In the genomic region with DNA sequence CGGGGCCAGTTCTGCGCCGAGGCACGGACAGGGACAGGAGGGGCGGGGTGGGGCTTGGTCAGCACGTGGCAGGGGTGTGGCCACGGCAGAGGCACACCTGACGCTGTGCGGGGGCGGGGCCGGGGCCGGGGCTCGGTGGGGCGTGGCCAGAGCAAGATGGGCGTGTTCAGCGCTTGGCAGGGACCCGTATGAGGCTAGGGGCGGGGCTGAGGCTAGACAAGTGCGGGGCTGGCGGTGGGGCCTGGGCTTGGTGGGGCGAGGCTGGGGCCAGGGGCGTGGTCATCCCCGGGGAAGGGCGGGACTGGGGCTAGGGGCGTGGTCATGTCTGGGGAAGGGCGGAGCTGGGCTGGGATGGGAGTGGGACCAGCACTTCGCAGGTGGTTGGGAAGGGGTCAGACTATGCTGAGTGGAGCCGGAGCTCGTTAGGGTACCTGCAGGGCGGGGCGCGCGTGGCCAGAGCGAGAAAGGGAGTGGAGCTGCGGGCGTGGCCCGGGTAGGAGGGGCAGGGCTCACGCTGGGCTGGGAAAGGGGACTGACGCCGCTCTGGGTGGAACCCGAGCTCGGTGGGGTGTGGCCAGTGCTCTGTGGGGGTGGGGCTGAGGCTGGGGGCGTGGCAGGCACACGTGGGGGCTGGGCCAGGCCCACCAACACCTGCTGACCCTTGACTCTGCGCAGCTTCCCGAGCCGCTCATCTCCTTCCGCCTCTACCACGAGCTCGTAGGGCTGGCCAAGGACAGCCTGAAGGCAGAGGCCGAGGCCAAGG, we compare ENCODE assay signal across 1 cellular context.
TF ChIP-seq lines count a peak whose summit lies in the region.

No MANE protein-coding gene starts in this region.

TF ChIP-seq in endothelial cell of umbilical vein, 7 proteins besides CTCF, POLR2A, EP300 and RAD21:
- TF ChIP-seq POLR2AphosphoS5 (IDR thresholded peaks at IDR 0.05; ENCODE audit: insufficient read depth, low read depth, low read length): no peak
- TF ChIP-seq, protein P1, sequence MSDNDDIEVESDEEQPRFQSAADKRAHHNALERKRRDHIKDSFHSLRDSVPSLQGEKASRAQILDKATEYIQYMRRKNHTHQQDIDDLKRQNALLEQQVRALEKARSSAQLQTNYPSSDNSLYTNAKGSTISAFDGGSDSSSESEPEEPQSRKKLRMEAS (IDR thresholded peaks at IDR 0.05; ENCODE audit: insufficient read depth, insufficient read length): no peak
- TF ChIP-seq MYC (IDR thresholded peaks at IDR 0.05; ENCODE audit: low read depth, low read length): no peak
- TF ChIP-seq GATA2 (IDR thresholded peaks at IDR 0.05; ENCODE audit: insufficient read depth, insufficient read length, low read depth, low read length): no peak
- TF ChIP-seq EZH2 (IDR thresholded peaks at IDR 0.05; ENCODE audit: borderline replicate concordance, low read depth, low read length, severe bottlenecking): no peak
- TF ChIP-seq FOS (IDR thresholded peaks at IDR 0.05; ENCODE audit: borderline replicate concordance, insufficient read depth, low read length): no peak
- no peak for TF ChIP-seq JUN (IDR thresholded peaks at IDR 0.05; ENCODE audit: borderline replicate concordance, insufficient read depth, insufficient read length, low read depth)
TF ChIP-seq in endothelial cell of umbilical vein: peak in this region for 0.
